Comparison of ENCODE assay signal across 22 cellular contexts in the genomic region with DNA sequence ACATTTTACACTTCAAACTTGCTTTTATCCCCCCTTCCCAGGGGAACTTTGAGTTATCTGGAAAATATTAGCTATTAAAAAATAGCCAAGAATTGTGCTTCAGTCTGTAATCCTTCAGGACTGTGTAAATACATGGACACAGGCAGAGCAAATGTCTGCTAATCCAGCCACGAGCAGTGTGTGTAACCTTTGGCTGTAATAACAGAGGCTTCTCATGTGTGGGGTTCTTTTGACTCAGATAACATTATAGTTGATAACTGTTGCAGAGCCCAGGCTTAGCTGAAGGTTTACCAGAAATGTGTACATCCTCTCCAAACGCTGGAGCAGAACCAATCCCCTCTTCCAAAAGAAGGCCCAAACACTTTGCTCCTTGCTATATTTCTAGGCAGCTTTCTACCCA. TPM values are rescaled to one million over a fixed set of nuclear protein-coding genes. Genes with fewer than 3 reads are reported as not detected.
DNase-seq lines count a peak whose midpoint lies in the region; ATAC-seq and TF ChIP-seq lines count a peak whose summit lies in the region.
"Had no signal": no experiment of that assay in that cellular context is flagged by ENCODE, and none has a peak within 500 bp of the region (broad histone marks: within the 10 kb centered on the region; RNA-seq: fewer than 3 reads in every experiment).

No MANE protein-coding gene starts in this region.

- WGBS in heart left ventricle, 4 donors, result 13 to 23% (median 20%) methylated on average over 2 of the region's 2 CpGs

- no peak for TF ChIP-seq POLR2A in heart left ventricle (IDR thresholded peaks at IDR 0.05)

- H3K4me1 ChIP-seq in heart left ventricle, result peaks cover 0 to 6% (median 0%) of the 10 kb centered on the region in 12 donors
- peaks cover 20% of the 10 kb centered on the region for H3K4me1 ChIP-seq in neuron (ENCODE audit: insufficient read depth, low read length)
- no peaks in the 10 kb centered on the region for H3K4me1 ChIP-seq in lower lobe of right lung
- H3K4me1 ChIP-seq: Peyer's patch had no signal

- H3K36me3 ChIP-seq in heart left ventricle, result no peaks in the 10 kb centered on the region
- H3K36me3 ChIP-seq in neuron (ENCODE audit: insufficient read depth, low read length), result no peaks in the 10 kb centered on the region
- H3K36me3 ChIP-seq in lower lobe of right lung, result no peaks in the 10 kb centered on the region
- H3K36me3 ChIP-seq: Peyer's patch had no signal

- no peak for TF ChIP-seq CTCF in heart left ventricle (IDR thresholded peaks at IDR 0.05)
- TF ChIP-seq CTCF in lower lobe of right lung (IDR thresholded peaks at IDR 0.05), result no peak

- H3K9me3 ChIP-seq in heart left ventricle (no peaks in the 10 kb centered on the region), neuron (ENCODE audit: low read length) (no peaks in the 10 kb centered on the region), lower lobe of right lung (no peaks in the 10 kb centered on the region)
- H3K9me3 ChIP-seq: Peyer's patch had no signal

- H3K4me3 ChIP-seq in heart left ventricle (no peak overlapping the region), neuron (ENCODE audit: low read length) (no peak overlapping the region), lower lobe of right lung (no peak overlapping the region)
- H3K4me3 ChIP-seq: Peyer's patch had no signal

- intact Hi-C loops in heart left ventricle (cut with DNase I), result no loop called here
- intact Hi-C loops in cardiac septum (cut with DNase I), result no loop called here
- intact Hi-C loops in lower lobe of right lung (cut with DNase I), result no loop called here

- ATAC-seq in heart left ventricle, result peak in 3 of 4 donors; percentile 50 to 64 (median 57)
- ATAC-seq in lower lobe of right lung, result no peak
- ATAC-seq: HCT116 had no signal

- H3K27ac ChIP-seq in heart left ventricle (no peak overlapping the region), lower lobe of right lung (no peak overlapping the region)
- H3K27ac ChIP-seq: KMS-11, Peyer's patch had no signal

- H2AFZ ChIP-seq in neuron (ENCODE audit: low read depth, low read length), result peak overlapping the region; percentile 59

- H3K27me3 ChIP-seq in heart left ventricle (no peaks in the 10 kb centered on the region), neuron (ENCODE audit: insufficient read depth, low read length) (no peaks in the 10 kb centered on the region), lower lobe of right lung (ENCODE audit: low read depth) (no peaks in the 10 kb centered on the region)
- H3K27me3 ChIP-seq: Peyer's patch had no signal

- no peak for DNase-seq in heart left ventricle
- no peak for DNase-seq in cardiac septum (ENCODE audit: low spot score)
- peak; percentile 28 for DNase-seq in amniotic epithelial cell (ENCODE audit: low read depth)
- no peak for DNase-seq in activated CD4-positive, alpha-beta T cell treated with anti-CD3 and anti-CD28 coated beads, Interleukin-2, amount 50 U/mL, for 48 hours
- DNase-seq in lower lobe of right lung, result no peak
- DNase-seq in dedifferentiated amniotic fluid mesenchymal stem cell (ENCODE audit: extremely low spot score), result no peak
- DNase-seq: CD4-positive, CD25-positive, alpha-beta regulatory T cell; IMR-90; NCI-H1105; NCI-H146; NCI-H2029; NCI-H2227 treated with DMSO at 0.1 percent for 48 hours; NCI-H510A treated with DMSO at 0.1 percent for 48 hours; NCI-H748 treated with DMSO at 0.1 percent for 48 hours; Peyer's patch had no signal

RNA-seq across cellular contexts. Expression of a gene that starts 4.6 kb away (rescaled TPM):
- total RNA-seq in heart left ventricle, result 10 to 100 TPM in 1 of 9 donors, 1 to 10 TPM in 8; 2.1 to 11.5 (median 3.3) TPM
- 1 to 10 TPM in 1 of 2 donors, under 1 TPM in 1; 0.18 to 1.9 TPM for polyA plus RNA-seq in heart left ventricle
- 1.2 TPM for total RNA-seq in cardiac septum
- 0.50 TPM for total RNA-seq in lower lobe of right lung
- total RNA-seq: A673; CD4-positive, CD25-positive, alpha-beta regulatory T cell; H1; IMR-90; OCI-LY7 had no signal
- polyA plus RNA-seq: BJ; CD4-positive, CD25-positive, alpha-beta regulatory T cell; H1; IMR-90 had no signal

RNA-seq across cellular contexts. Expression of a gene that starts 55.5 kb away (rescaled TPM):
- total RNA-seq in heart left ventricle, result 10 to 100 TPM; 26.3 to 50.6 (median 35.7) TPM
- polyA plus RNA-seq in heart left ventricle, result 10 to 100 TPM; 16.6 to 29.5 TPM
- 40.3 TPM for total RNA-seq in cardiac septum
- 168 TPM for total RNA-seq in lower lobe of right lung
- total RNA-seq: OCI-LY7 had no signal

Comparison
In these comparisons a context has a peak if more than half of its experiments do, and no peak if none do; other contexts are left out.
1. ATAC-seq: peak in heart left ventricle (3 of 4); none in lower lobe of right lung (0 of 2).